27 cellular contexts compared by ENCODE assay signal in the genomic region with DNA sequence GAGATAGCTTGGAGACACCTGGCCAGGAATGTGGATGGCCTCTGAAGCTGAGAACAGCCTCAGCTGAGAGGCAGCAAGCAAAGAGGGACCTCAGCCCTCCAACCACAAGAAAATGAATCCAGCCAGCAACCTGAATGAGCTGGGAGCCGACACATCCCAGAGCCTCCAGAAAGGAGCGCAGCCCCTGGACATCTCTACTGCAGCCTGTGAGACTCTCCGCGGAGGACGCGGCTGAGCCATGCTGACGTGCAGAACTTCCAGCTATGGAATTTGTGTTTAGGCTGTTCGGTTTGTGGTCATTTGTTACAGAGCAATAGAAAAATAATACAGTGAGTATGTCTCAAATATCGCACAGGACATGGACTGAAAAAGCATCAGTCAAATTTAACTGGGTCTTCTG.
"Had no signal": no experiment of that assay in that cellular context is flagged by ENCODE, and none has a peak within 500 bp of the region (broad histone marks: within the 10 kb centered on the region; RNA-seq: fewer than 3 reads in every experiment).

No MANE protein-coding gene starts in this region.

- H3K4me1 ChIP-seq: colonic mucosa, foreskin keratinocyte, left lung, upper lobe of right lung, uterus had no signal

- H3K27me3 Mint-ChIP-seq: dendritic cell treated with granulocyte-macrophage colony-stimulating factor and Interleukin-4, amounts not matched to agents 40 ng/mL and 50 ng/mL, for 4 days; stimulated activated naive CD8-positive, alpha-beta T cell treated with anti-CD3 and anti-CD28 coated beads, Interleukin-15, Interleukin-2, amounts not matched to agents 100 ng/mL and 50 ng/mL, for 24 hours had no signal

- H3K36me3 Mint-ChIP-seq: naive thymus-derived CD4-positive, alpha-beta T cell; stimulated activated naive B cell treated with anti-CD40 and anti-IgM and Interleukin-4, amounts not matched to agents 10 μg/mL and 1 μg/mL and 100 μg/mL, for 72 hours had no signal

- H3K9me3 Mint-ChIP-seq: central memory CD8-positive, alpha-beta T cell; dendritic cell treated with granulocyte-macrophage colony-stimulating factor and Interleukin-4, amounts not matched to agents 40 ng/mL and 50 ng/mL, for 4 days; stimulated activated naive CD8-positive, alpha-beta T cell treated with anti-CD3 and anti-CD28 coated beads, Interleukin-15, Interleukin-2, amounts not matched to agents 100 ng/mL and 50 ng/mL, for 24 hours had no signal

- H3K79me2 ChIP-seq: hepatocyte had no signal

- H3K27me3 ChIP-seq: colonic mucosa, esophagus muscularis mucosa, foreskin keratinocyte, gastroesophageal sphincter, heart left ventricle, hepatocyte, left lung, pancreas, tibial nerve, upper lobe of right lung, uterus had no signal

- H3K9me3 ChIP-seq: colonic mucosa, esophagus muscularis mucosa, gastroesophageal sphincter, heart left ventricle, left lung, pancreas, thoracic aorta, tibial nerve, upper lobe of right lung, uterus had no signal

- H3K27ac ChIP-seq: colonic mucosa, esophagus muscularis mucosa, foreskin keratinocyte, gastroesophageal sphincter, heart left ventricle, hepatocyte, left lung, pancreas, skin epidermis, thoracic aorta, tibial nerve, upper lobe of right lung, uterus had no signal

- H3K36me3 ChIP-seq: colonic mucosa, esophagus muscularis mucosa, gastroesophageal sphincter, heart left ventricle, left lung, pancreas, thoracic aorta, tibial nerve, upper lobe of right lung, uterus had no signal

- H3K4me2 ChIP-seq: hepatocyte had no signal

- H3K4me3 ChIP-seq: colonic mucosa, esophagus muscularis mucosa, gastroesophageal sphincter, heart left ventricle, hepatocyte, left lung, pancreas, skin epidermis, thoracic aorta, tibial nerve, upper lobe of right lung, uterus had no signal

- H2AFZ ChIP-seq: hepatocyte had no signal

- DNase-seq: colonic mucosa; effector CD8-positive, alpha-beta T cell; foreskin keratinocyte; heart left ventricle; left cardiac atrium; left lung; mesenchymal stem cell; midbrain; naive thymus-derived CD4-positive, alpha-beta T cell; nucleus accumbens; pancreas; right cardiac atrium; stimulated activated CD4-positive, alpha-beta T cell treated with anti-CD3 and anti-CD28 coated beads, Interleukin-15, amount 100 ng/mL, for 24 hours; stimulated activated CD4-positive, alpha-beta T cell treated with anti-CD3 and anti-CD28 coated beads, Interleukin-2, amount 100 ng/mL, for 48 hours; stimulated activated naive B cell treated with anti-CD40 and anti-IgM and Interleukin-4, amounts not matched to agents 10 μg/mL and 1 μg/mL and 100 μg/mL, for 72 hours; upper lobe of right lung; uterus had no signal

- H3K4me1 Mint-ChIP-seq: central memory CD8-positive, alpha-beta T cell; naive thymus-derived CD4-positive, alpha-beta T cell; stimulated activated naive B cell treated with anti-CD40 and anti-IgM and Interleukin-4, amounts not matched to agents 10 μg/mL and 1 μg/mL and 100 μg/mL, for 72 hours had no signal

- H3K4me3 Mint-ChIP-seq: central memory CD8-positive, alpha-beta T cell; dendritic cell treated with granulocyte-macrophage colony-stimulating factor and Interleukin-4, amounts not matched to agents 40 ng/mL and 50 ng/mL, for 4 days; naive thymus-derived CD4-positive, alpha-beta T cell; stimulated activated naive B cell treated with anti-CD40 and anti-IgM and Interleukin-4, amounts not matched to agents 10 μg/mL and 1 μg/mL and 100 μg/mL, for 72 hours; stimulated activated naive CD8-positive, alpha-beta T cell treated with anti-CD3 and anti-CD28 coated beads, Interleukin-15, Interleukin-2, amounts not matched to agents 100 ng/mL and 50 ng/mL, for 24 hours had no signal

- H3K27ac Mint-ChIP-seq: dendritic cell treated with granulocyte-macrophage colony-stimulating factor and Interleukin-4, amounts not matched to agents 40 ng/mL and 50 ng/mL, for 4 days; progenitor cell of endocrine pancreas; stimulated activated naive B cell treated with anti-CD40 and anti-IgM and Interleukin-4, amounts not matched to agents 10 μg/mL and 1 μg/mL and 100 μg/mL, for 72 hours; stimulated activated naive CD8-positive, alpha-beta T cell treated with anti-CD3 and anti-CD28 coated beads, Interleukin-15, Interleukin-2, amounts not matched to agents 100 ng/mL and 50 ng/mL, for 24 hours had no signal
